ENCODE assay signal across 16 cellular contexts in genomic region chr2:9780368-9781130, GRCh38.
DNase-seq lines count a peak whose midpoint lies in the region; ATAC-seq lines count a peak whose summit lies in the region.
"Had no signal": no experiment of that assay in that cellular context is flagged by ENCODE, and none has a peak within 500 bp of the region (broad histone marks: within the 10 kb centered on the region; RNA-seq: fewer than 3 reads in every experiment).

No MANE protein-coding gene starts in this region.

- ATAC-seq in T-cell (replicated peaks in 1 of 4) = no peak

- no peak overlapping the region for H4K91ac ChIP-seq in trophoblast cell (ENCODE audit: low read depth, low read length)

- H2BK5ac ChIP-seq in trophoblast cell (ENCODE audit: low read depth, low read length, poor library complexity) = no peak overlapping the region

- no CpG with 5 or more reads among the region's 10 CpGs for WGBS in trophoblast cell (ENCODE audit: extremely low coverage, insufficient coverage, insufficient read length)

- no peaks in the 10 kb centered on the region for H3K36me3 Mint-ChIP-seq in T-cell

- H3K18ac ChIP-seq in trophoblast cell (ENCODE audit: low read length) = no peak overlapping the region

- H2AFZ ChIP-seq in trophoblast cell (ENCODE audit: insufficient read depth, low read length, poor library complexity) = no peak overlapping the region

- no peak overlapping the region for H2BK120ac ChIP-seq in trophoblast cell (ENCODE audit: insufficient read depth, low read length, poor library complexity)

- H3K4ac ChIP-seq in trophoblast cell (ENCODE audit: low read depth, low read length) = no peak overlapping the region

- H3K9ac ChIP-seq in trophoblast cell (ENCODE audit: low read length) = no peak overlapping the region

- no peak overlapping the region for H3K27ac ChIP-seq in trophoblast cell (ENCODE audit: low read depth, low read length)
- H3K27ac ChIP-seq: SJCRH30, testis had no signal

- peaks cover 0 to 1% of the 10 kb centered on the region in 2 experiments for H3K36me3 ChIP-seq in trophoblast cell (ENCODE audit: control insufficient read depth in 1 of 2, insufficient read depth in 2 of 2, low read length in 2 of 2)
- H3K36me3 ChIP-seq: SJCRH30 had no signal

- CTCF ChIA-PET in T-cell (lab: Charles Lee) = no interaction called here

- no peak overlapping the region for H2BK12ac ChIP-seq in trophoblast cell (ENCODE audit: low read length)

- peaks cover 42 to 62% (median 46%) of the 10 kb centered on the region in 3 donors for H3K4me1 Mint-ChIP-seq in T-cell

- no peak overlapping the region for H4K12ac ChIP-seq in trophoblast cell (ENCODE audit: low read depth, low read length)

- H3K27ac Mint-ChIP-seq in T-cell = peak overlapping the region; percentile 92

- H3K4me3 ChIP-seq in trophoblast cell (ENCODE audit: low read depth, low read length) = no peak overlapping the region
- H3K4me3 ChIP-seq: SJCRH30, testis had no signal

- H3K4me3 Mint-ChIP-seq in T-cell = peak overlapping the region in 2 of 3 donors; percentile 52 to 74

- no peak overlapping the region for H3K14ac ChIP-seq in trophoblast cell (ENCODE audit: low read length)

- H3K9me3 ChIP-seq in trophoblast cell (ENCODE audit: insufficient read depth, low read depth, low read length) = peaks cover 3% of the 10 kb centered on the region
- H3K9me3 ChIP-seq: Caco-2, SJCRH30, testis had no signal

- no peaks in the 10 kb centered on the region for H3K27me3 Mint-ChIP-seq in T-cell

- no peaks in the 10 kb centered on the region for H3K4me1 ChIP-seq in trophoblast cell (ENCODE audit: control insufficient read depth in 1 of 2, insufficient read depth in 2 of 2, low read length in 2 of 2)
- H3K4me1 ChIP-seq: Caco-2, testis had no signal

- DNase-seq in CD1c-positive myeloid dendritic cell (ENCODE audit: extremely low spot score) (peak; percentile 36), GF-D8 (lab: John Stamatoyannopoulos, UW) (peak; percentile 34), T-cell (peak in 9 of 34 experiments; percentile 10 to 46 (median 21)), H4 (ENCODE audit: low spot score) (no peak), trophoblast cell (no peak), NCI-H1436 treated with DMSO at 0.1 percent for 48 hours (lab: John Stamatoyannopoulos, UW) (no peak), T1000 (lab: John Stamatoyannopoulos, UW) (no peak)
- DNase-seq in central memory CD4-positive, alpha-beta T cell = peak; percentile 55
- DNase-seq: amygdala, Caco-2, dermis blood vessel endothelial cell, islet precursor cell, NCI-H1417, NCI-H524 treated with DMSO at 0.1 percent for 48 hours, SJCRH30, testis had no signal

- H3K9me3 Mint-ChIP-seq in T-cell = no peaks in the 10 kb centered on the region

- H3K27me3 ChIP-seq in trophoblast cell (ENCODE audit: insufficient read depth, low read length) = no peaks in the 10 kb centered on the region
- H3K27me3 ChIP-seq: testis had no signal

- no peaks in the 10 kb centered on the region for H3K79me1 ChIP-seq in trophoblast cell (ENCODE audit: low read length)

- no peak overlapping the region for H4K8ac ChIP-seq in trophoblast cell (ENCODE audit: low read depth, low read length)

- no peak overlapping the region for H2AK5ac ChIP-seq in trophoblast cell (ENCODE audit: low read length)

- H3K4me2 ChIP-seq in trophoblast cell (ENCODE audit: low read length) = no peak overlapping the region

- POLR2A ChIA-PET in T-cell (lab: Charles Lee) = no interaction called here

- H3K23ac ChIP-seq in trophoblast cell (ENCODE audit: low read length) = no peak overlapping the region

- no peaks in the 10 kb centered on the region for H3K79me2 ChIP-seq in trophoblast cell (ENCODE audit: control insufficient read depth, insufficient read depth, low read length, poor library complexity)

Comparison
In these comparisons a context has a peak if more than half of its experiments do, and no peak if none do; other contexts are left out.
1. DNase-seq: peak in CD1c-positive myeloid dendritic cell (single experiment), GF-D8 (single experiment) and central memory CD4-positive, alpha-beta T cell (single experiment); none in H4 (single experiment), trophoblast cell (0 of 2), NCI-H1436 treated with DMSO at 0.1 percent for 48 hours (single experiment) and T1000 (single experiment).